ENCODE assay signal across 17 cellular contexts in genomic region chr6:120304223-120304622, GRCh38.
DNase-seq lines count a peak whose midpoint lies in the region; ATAC-seq and TF ChIP-seq lines count a peak whose summit lies in the region.
"Had no signal": no experiment of that assay in that cellular context is flagged by ENCODE, and none has a peak within 500 bp of the region (broad histone marks: within the 10 kb centered on the region; RNA-seq: fewer than 3 reads in every experiment).

No MANE protein-coding gene starts in this region.

- TF ChIP-seq CTCF in lower lobe of right lung (IDR thresholded peaks at IDR 0.05) (no peak), natural killer cell (IDR thresholded peaks at IDR 0.05) (no peak)

- no peaks in the 10 kb centered on the region for H3K4me1 Mint-ChIP-seq in natural killer cell
- H3K4me1 Mint-ChIP-seq: CD14-positive monocyte had no signal

- ATAC-seq in GM18511 (IDR thresholded peaks at IDR 0.05; ENCODE audit: unreplicated experiment) (peak; percentile 50), GM21619 (IDR thresholded peaks at IDR 0.05; ENCODE audit: unreplicated experiment) (peak; percentile 54), HG03159 (IDR thresholded peaks at IDR 0.05; ENCODE audit: unreplicated experiment) (peak; percentile 35), HG03571 (IDR thresholded peaks at IDR 0.05; ENCODE audit: unreplicated experiment) (peak; percentile 54), lower lobe of right lung (no peak), natural killer cell (no peak)
- ATAC-seq: CD8-positive, alpha-beta T cell; HepG2 had no signal

- no peak overlapping the region for H3K4me3 Mint-ChIP-seq in natural killer cell
- H3K4me3 Mint-ChIP-seq: CD14-positive monocyte; CD8-positive, alpha-beta T cell; HFFc6 had no signal

- no peak overlapping the region for H3K4me3 ChIP-seq in lower lobe of right lung

- H3K27me3 ChIP-seq in lower lobe of right lung (ENCODE audit: low read depth), result no peaks in the 10 kb centered on the region

- no peaks in the 10 kb centered on the region for H3K27me3 Mint-ChIP-seq in natural killer cell (ENCODE audit: low read depth in 2 of 2)

- H3K36me3 Mint-ChIP-seq in natural killer cell, result no peaks in the 10 kb centered on the region
- H3K36me3 Mint-ChIP-seq: CD14-positive monocyte; CD8-positive, alpha-beta T cell had no signal

- DNase-seq in lower lobe of right lung (no peak), NOMO-1 treated with DMSO at 0.1 percent for 48 hours (lab: John Stamatoyannopoulos, UW; ENCODE audit: unreplicated experiment) (no peak), natural killer cell (no peak)
- DNase-seq: CD8-positive, alpha-beta T cell; COR-L47; DMS53; GF-D8; HCEC 1CT; HFFc6 had no signal

- H3K9me3 ChIP-seq in lower lobe of right lung, result no peaks in the 10 kb centered on the region

- H3K9me3 Mint-ChIP-seq in natural killer cell, result peaks cover 14 to 18% of the 10 kb centered on the region in 2 donors
- H3K9me3 Mint-ChIP-seq: CD8-positive, alpha-beta T cell had no signal

- intact Hi-C loops in lower lobe of right lung (cut with DNase I), result no loop called here
- intact Hi-C loops in natural killer cell (cut with micrococcal nuclease), result no loop called here

- no peaks in the 10 kb centered on the region for H3K36me3 ChIP-seq in lower lobe of right lung

- H3K27ac ChIP-seq in lower lobe of right lung, result no peak overlapping the region
- H3K27ac ChIP-seq: 22Rv1, KMS-11 had no signal

- no peaks in the 10 kb centered on the region for H3K4me1 ChIP-seq in lower lobe of right lung

- no peak overlapping the region for H3K27ac Mint-ChIP-seq in natural killer cell
- H3K27ac Mint-ChIP-seq: CD14-positive monocyte; CD8-positive, alpha-beta T cell; HFFc6 had no signal

Comparison
In these comparisons a context has a peak if more than half of its experiments do, and no peak if none do; other contexts are left out.
1. ATAC-seq: peak in GM18511 (single experiment), GM21619 (single experiment), HG03159 (single experiment) and HG03571 (single experiment); none in lower lobe of right lung (0 of 2) and natural killer cell (0 of 3).